Comparison of ENCODE assay signal across 26 cellular contexts in genomic region chr4:8493484-8493883, GRCh38.
"Had no signal": no experiment of that assay in that cellular context is flagged by ENCODE, and none has a peak within 500 bp of the region (broad histone marks: within the 10 kb centered on the region; RNA-seq: fewer than 3 reads in every experiment).

No MANE protein-coding gene starts in this region.

- H3K27me3 ChIP-seq: gastrocnemius medialis, left lung, neural progenitor cell, right atrium auricular region, stomach, thyroid gland had no signal

- H3K9me3 Mint-ChIP-seq: nephron had no signal

- H3K27me3 Mint-ChIP-seq: naive thymus-derived CD4-positive, alpha-beta T cell; type B pancreatic cell had no signal

- H3K36me3 ChIP-seq: gastrocnemius medialis, left lung, neural progenitor cell, prostate gland, right atrium auricular region, thyroid gland had no signal

- H3K27ac Mint-ChIP-seq: mesothelial cell of epicardium, nephron, type B pancreatic cell had no signal

- DNase-seq: cortex of kidney; effector CD4-positive, alpha-beta T cell; foreskin fibroblast; gastrocnemius medialis; left cardiac atrium; left lung; mesenchymal stem cell; naive thymus-derived CD4-positive, alpha-beta T cell; stimulated activated CD4-positive, alpha-beta T cell treated with anti-CD3 and anti-CD28 coated beads, Interleukin-12 subunit alpha, Interleukin-12 subunit beta, amount 100 ng/mL, for 4 hours; stimulated activated CD4-positive, alpha-beta T cell treated with anti-CD3 and anti-CD28 coated beads, Interleukin-1b, Interleukin-23, amount 100 ng/mL, for 48 hours; stimulated activated CD4-positive, alpha-beta T cell treated with anti-CD3 and anti-CD28 coated beads, Interleukin-4, amount 100 ng/mL, for 1 hour; stimulated activated CD8-positive, alpha-beta memory T cell treated with anti-CD3 and anti-CD28 coated beads, Interleukin-4, amount 100 ng/mL, for 48 hours; stimulated activated naive CD4-positive, alpha-beta T cell; stomach; thyroid gland had no signal

- H3K4me3 Mint-ChIP-seq: mesothelial cell of epicardium; naive thymus-derived CD4-positive, alpha-beta T cell; nephron; neural progenitor cell; type B pancreatic cell had no signal

- H3K9ac ChIP-seq: neural progenitor cell, parathyroid adenoma had no signal

- H3K4me2 ChIP-seq: neural progenitor cell, smooth muscle cell had no signal

- H3K36me3 Mint-ChIP-seq: mesothelial cell of epicardium had no signal

- H3K9me3 ChIP-seq: gastrocnemius medialis, prostate gland, right atrium auricular region, stomach, thyroid gland had no signal

- H3K4me1 Mint-ChIP-seq: naive thymus-derived CD4-positive, alpha-beta T cell had no signal

- H3K79me2 ChIP-seq: parathyroid adenoma had no signal

- H2AFZ ChIP-seq: neural progenitor cell, parathyroid adenoma had no signal

- ATAC-seq: esophagus mucosa; gastrocnemius medialis; left cardiac atrium; left lung; naive thymus-derived CD4-positive, alpha-beta T cell; sciatic nerve had no signal

- H3K27ac ChIP-seq: epithelial cell of prostate, gastrocnemius medialis, left lung, neural progenitor cell, parathyroid adenoma, prostate gland, right atrium auricular region, stomach, thyroid gland had no signal

- H3K4me3 ChIP-seq: gastrocnemius medialis, left lung, neural progenitor cell, prostate gland, right atrium auricular region, smooth muscle cell, stomach, thyroid gland had no signal

- H3K4me1 ChIP-seq: gastrocnemius medialis, left lung, neural progenitor cell, prostate gland, right atrium auricular region, stomach, thyroid gland had no signal
